Comparison of ENCODE assay signal across 2 cellular contexts in genomic region chr9:104875320-104875719, GRCh38.
TF ChIP-seq lines count a peak whose summit lies in the region.

No MANE protein-coding gene starts in this region.

TF ChIP-seq in H1, 55 proteins besides CTCF, POLR2A, EP300 and RAD21:
- no peak for TF ChIP-seq RNF2 (IDR thresholded peaks at IDR 0.05; ENCODE audit: borderline replicate concordance, low read depth, low read length, missing control alignments, poor library complexity, severe bottlenecking)
- no peak for TF ChIP-seq YY1 (IDR thresholded peaks at IDR 0.05; ENCODE audit: low read depth, low read length)
- no peak for TF ChIP-seq GABPA (IDR thresholded peaks at IDR 0.05; ENCODE audit: borderline replicate concordance, insufficient read depth, low read length)
- TF ChIP-seq HDAC6 (IDR thresholded peaks at IDR 0.05; ENCODE audit: low read depth, low read length) = no peak
- TF ChIP-seq TAF1 (IDR thresholded peaks at IDR 0.05; ENCODE audit: low read depth, low read length) = no peak
- TF ChIP-seq, protein P1, sequence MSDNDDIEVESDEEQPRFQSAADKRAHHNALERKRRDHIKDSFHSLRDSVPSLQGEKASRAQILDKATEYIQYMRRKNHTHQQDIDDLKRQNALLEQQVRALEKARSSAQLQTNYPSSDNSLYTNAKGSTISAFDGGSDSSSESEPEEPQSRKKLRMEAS (IDR thresholded peaks at IDR 0.05) = no peak
- TF ChIP-seq CREB1 (IDR thresholded peaks at IDR 0.05) = no peak
- TF ChIP-seq MAFK (IDR thresholded peaks at IDR 0.05; ENCODE audit: low read depth, low read length) = no peak
- TF ChIP-seq E2F6 (IDR thresholded peaks at IDR 0.05) = no peak
- TF ChIP-seq CHD2 (IDR thresholded peaks at IDR 0.05; ENCODE audit: low read length) = no peak
- no peak for TF ChIP-seq TEAD4 (IDR thresholded peaks at IDR 0.05; ENCODE audit: low read depth, low read length)
- no peak for TF ChIP-seq GTF2F1 (IDR thresholded peaks at IDR 0.05; ENCODE audit: borderline replicate concordance, low read depth, low read length)
- no peak for TF ChIP-seq SIRT6 (IDR thresholded peaks at IDR 0.05; ENCODE audit: low read length)
- no peak for TF ChIP-seq BRCA1 (IDR thresholded peaks at IDR 0.05; ENCODE audit: low read depth, low read length)

TF ChIP-seq in HepG2, 621 proteins besides CTCF, POLR2A, EP300 and RAD21:
- TF ChIP-seq MTA3 (CRISPR knock-in tag; IDR thresholded peaks at IDR 0.05) (no peak), MAZ (IDR thresholded peaks at IDR 0.05; ENCODE audit: borderline replicate concordance, low read depth, low read length) (no peak), MAZ (CRISPR knock-in tag; IDR thresholded peaks at IDR 0.05; ENCODE audit: low read depth) (no peak), KDM4B (CRISPR knock-in tag; IDR thresholded peaks at IDR 0.05) (no peak), NFKBIZ (CRISPR knock-in tag; IDR thresholded peaks at IDR 0.05) (no peak), GATAD1 (CRISPR knock-in tag; IDR thresholded peaks at IDR 0.05) (no peak), KMT2A (CRISPR knock-in tag; IDR thresholded peaks at IDR 0.05) (no peak), SRSF4 (IDR thresholded peaks at IDR 0.05; ENCODE audit: low read depth, low read length, poor library complexity, severe bottlenecking) (no peak), SATB2 (CRISPR knock-in tag; IDR thresholded peaks at IDR 0.05) (no peak), TGIF2 (CRISPR knock-in tag; IDR thresholded peaks at IDR 0.05) (no peak), ZNF891 (CRISPR knock-in tag; IDR thresholded peaks at IDR 0.05) (no peak), MAFF (IDR thresholded peaks at IDR 0.05; ENCODE audit: low read depth, low read length) (no peak), ARID4A (CRISPR knock-in tag; IDR thresholded peaks at IDR 0.05; ENCODE audit: borderline replicate concordance) (no peak), GFI1 (CRISPR knock-in tag; IDR thresholded peaks at IDR 0.05; ENCODE audit: borderline replicate concordance) (no peak), ZMAT5 (CRISPR knock-in tag; IDR thresholded peaks at IDR 0.05; ENCODE audit: borderline replicate concordance, low read depth) (no peak)
- TF ChIP-seq, protein P2, sequence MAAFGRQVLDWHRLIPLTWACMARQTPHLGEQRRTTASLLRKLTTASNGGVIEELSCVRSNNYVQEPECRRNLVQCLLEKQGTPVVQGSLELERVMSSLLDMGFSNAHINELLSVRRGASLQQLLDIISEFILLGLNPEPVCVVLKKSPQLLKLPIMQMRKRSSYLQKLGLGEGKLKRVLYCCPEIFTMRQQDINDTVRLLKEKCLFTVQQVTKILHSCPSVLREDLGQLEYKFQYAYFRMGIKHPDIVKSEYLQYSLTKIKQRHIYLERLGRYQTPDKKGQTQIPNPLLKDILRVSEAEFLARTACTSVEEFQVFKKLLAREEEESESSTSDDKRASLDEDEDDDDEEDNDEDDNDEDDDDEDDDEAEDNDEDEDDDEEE (CRISPR knock-in tag; IDR thresholded peaks at IDR 0.05) = no peak
- TF ChIP-seq, protein P3, sequence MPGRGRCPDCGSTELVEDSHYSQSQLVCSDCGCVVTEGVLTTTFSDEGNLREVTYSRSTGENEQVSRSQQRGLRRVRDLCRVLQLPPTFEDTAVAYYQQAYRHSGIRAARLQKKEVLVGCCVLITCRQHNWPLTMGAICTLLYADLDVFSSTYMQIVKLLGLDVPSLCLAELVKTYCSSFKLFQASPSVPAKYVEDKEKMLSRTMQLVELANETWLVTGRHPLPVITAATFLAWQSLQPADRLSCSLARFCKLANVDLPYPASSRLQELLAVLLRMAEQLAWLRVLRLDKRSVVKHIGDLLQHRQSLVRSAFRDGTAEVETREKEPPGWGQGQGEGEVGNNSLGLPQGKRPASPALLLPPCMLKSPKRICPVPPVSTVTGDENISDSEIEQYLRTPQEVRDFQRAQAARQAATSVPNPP (CRISPR knock-in tag; IDR thresholded peaks at IDR 0.05) = no peak
